8 cellular contexts compared by ENCODE assay signal in genomic region chr12:123233505-123234299, GRCh38. TPM values are rescaled to one million over a fixed set of nuclear protein-coding genes. Genes with fewer than 3 reads are reported as not detected.
DNase-seq lines count a peak whose midpoint lies in the region; ATAC-seq and TF ChIP-seq lines count a peak whose summit lies in the region.

No MANE protein-coding gene starts in this region.

- DNase-seq in activated T-cell treated with anti-CD3 and anti-CD28 coated beads, Interleukin-2, amount 50 U/mL, for 24 hours: no peak
- DNase-seq in activated T-cell treated with anti-CD3 and anti-CD28 coated beads for 4 hours: no peak
- no peak for DNase-seq in activated B cell treated with CpG ODN at 0.5 μM for 24 hours
- no peak for DNase-seq in left ventricle myocardium superior
- no peak for DNase-seq in germinal center (ENCODE audit: low spot score)

- H3K27me3 Mint-ChIP-seq in activated T-cell treated with anti-CD3 and anti-CD28 coated beads, Interleukin-2, amount 50 U/mL, for 24 hours: no peaks in the 10 kb centered on the region
- peaks cover 3% of the 10 kb centered on the region for H3K27me3 Mint-ChIP-seq in activated B cell treated with CpG ODN at 0.5 μM for 24 hours

- H3K9me3 Mint-ChIP-seq in activated T-cell treated with anti-CD3 and anti-CD28 coated beads, Interleukin-2, amount 50 U/mL, for 24 hours: no peaks in the 10 kb centered on the region
- H3K9me3 Mint-ChIP-seq in activated B cell treated with CpG ODN at 0.5 μM for 24 hours: no peaks in the 10 kb centered on the region

- intact Hi-C loops in activated B cell treated with CpG ODN at 0.5 μM for 24 hours (cut with micrococcal nuclease): loop anchor here (1.0 to 10.0 kb wide), 11 partner anchors 37 to 1151 kb away; partner anchors contain the start of genes ABCB9, CCDC92, CDK2AP1 and DENR
- intact Hi-C loops in left ventricle myocardium superior (cut with micrococcal nuclease): loop anchor here (10.0 kb wide), 1 partner anchor 259 kb away; the partner anchor contains the start of gene OGFOD2

- H3K9me3 ChIP-seq in skeletal muscle satellite cell (replicated peaks; ENCODE audit: low read length): no peaks in the 10 kb centered on the region

- no peaks in the 10 kb centered on the region for H3K27me3 ChIP-seq in skeletal muscle satellite cell (ENCODE audit: control insufficient read depth, insufficient read depth, low read length)

- H3K27ac Mint-ChIP-seq in activated T-cell treated with anti-CD3 and anti-CD28 coated beads, Interleukin-2, amount 50 U/mL, for 24 hours: peak overlapping the region; percentile 99
- H3K27ac Mint-ChIP-seq in activated B cell treated with CpG ODN at 0.5 μM for 24 hours: peak overlapping the region; percentile 98

- H3K4me1 Mint-ChIP-seq in activated T-cell treated with anti-CD3 and anti-CD28 coated beads, Interleukin-2, amount 50 U/mL, for 24 hours (ENCODE audit: low read depth): peaks cover 66% of the 10 kb centered on the region
- H3K4me1 Mint-ChIP-seq in activated B cell treated with CpG ODN at 0.5 μM for 24 hours: peaks cover 77% of the 10 kb centered on the region

- ATAC-seq in HG03280 (IDR thresholded peaks at IDR 0.05; ENCODE audit: unreplicated experiment) (peak; percentile 9), activated B cell treated with CpG ODN at 0.5 μM for 24 hours (ENCODE audit: low read depth) (peak; percentile 4), left ventricle myocardium superior (peak; percentile 15), HG02610 (IDR thresholded peaks at IDR 0.05; ENCODE audit: unreplicated experiment) (no peak)

- H3K4me2 ChIP-seq in skeletal muscle satellite cell (ENCODE audit: low read length): peak overlapping the region; percentile 89

- H3K4me1 ChIP-seq in skeletal muscle satellite cell (ENCODE audit: control insufficient read depth, insufficient read depth, low read length): peaks cover 23% of the 10 kb centered on the region

- POLR2A ChIA-PET in activated B cell treated with CpG ODN at 0.5 μM for 24 hours (lab: Charles Lee): interaction anchor here (0.6 to 3.1 kb wide), 56 partner anchors 7 to 1975 kb away, joined by 3 to 53 read pairs (median 6); partner anchors contain the start of genes ABCB9, ARL6IP4, ATP6V0A2 and DDX55

- H3K4me3 Mint-ChIP-seq in activated T-cell treated with anti-CD3 and anti-CD28 coated beads, Interleukin-2, amount 50 U/mL, for 24 hours: peak overlapping the region; percentile 100
- H3K4me3 Mint-ChIP-seq in activated B cell treated with CpG ODN at 0.5 μM for 24 hours: peak overlapping the region; percentile 98

- peaks cover 78% of the 10 kb centered on the region for H3K36me3 Mint-ChIP-seq in activated T-cell treated with anti-CD3 and anti-CD28 coated beads, Interleukin-2, amount 50 U/mL, for 24 hours (ENCODE audit: low read depth)
- peaks cover 18% of the 10 kb centered on the region for H3K36me3 Mint-ChIP-seq in activated B cell treated with CpG ODN at 0.5 μM for 24 hours (ENCODE audit: low read depth)

- CTCF ChIA-PET in activated B cell treated with CpG ODN at 0.5 μM for 24 hours (lab: Charles Lee): interaction anchor here (0.9 to 4.9 kb wide), 6 partner anchors 10 to 260 kb away, joined by 3 to 42 read pairs (median 4); partner anchors contain the start of gene OGFOD2

- no peak for TF ChIP-seq CTCF in activated B cell treated with CpG ODN at 0.5 μM for 24 hours (IDR thresholded peaks at IDR 0.05)

- no peaks in the 10 kb centered on the region for H3K36me3 ChIP-seq in skeletal muscle satellite cell (ENCODE audit: insufficient read depth, low read length)

- H3K4me3 ChIP-seq in skeletal muscle satellite cell (ENCODE audit: low read length): peak overlapping the region; percentile 98

- H3K9ac ChIP-seq in skeletal muscle satellite cell (ENCODE audit: low read depth, low read length): peak overlapping the region; percentile 97

RNA-seq across cellular contexts. Expression of gene MTRFR, which starts 0.5 kb away (rescaled TPM):
- total RNA-seq in activated B cell treated with CpG ODN at 0.5 μM for 24 hours (23.5 and 23.6 TPM in 2 replicates), left ventricle myocardium superior (9.6 TPM)
- 4.6 and 8.6 TPM in 2 replicates for total RNA-seq in skeletal muscle satellite cell (2012; rRNA removed)

RNA-seq across cellular contexts. Expression of gene MPHOSPH9, which starts 0.8 kb away (rescaled TPM):
- 37.3 and 47.2 TPM in 2 replicates for total RNA-seq in activated B cell treated with CpG ODN at 0.5 μM for 24 hours
- total RNA-seq in left ventricle myocardium superior: 27.7 TPM
- 27.9 and 28.8 TPM in 2 replicates for total RNA-seq in skeletal muscle satellite cell (2012; rRNA removed)

RNA-seq across cellular contexts. Expression of gene CDK2AP1, which starts 38.0 kb away (rescaled TPM):
- total RNA-seq in activated B cell treated with CpG ODN at 0.5 μM for 24 hours: 9.1 and 11.9 TPM in 2 replicates
- total RNA-seq in left ventricle myocardium superior: 73.1 TPM
- 145 and 216 TPM in 2 replicates for total RNA-seq in skeletal muscle satellite cell (2012; rRNA removed)
